Comparison of ENCODE assay signal across 29 cellular contexts in genomic region chr17:59632398-59632797, GRCh38. TPM values are rescaled to one million over a fixed set of nuclear protein-coding genes. Genes with fewer than 3 reads are reported as not detected.
DNase-seq lines count a peak whose midpoint lies in the region; ATAC-seq and TF ChIP-seq lines count a peak whose summit lies in the region.
"Had no signal": no experiment of that assay in that cellular context is flagged by ENCODE, and none has a peak within 500 bp of the region (broad histone marks: within the 10 kb centered on the region; RNA-seq: fewer than 3 reads in every experiment).

No MANE protein-coding gene starts in this region.

- H3K4me3 ChIP-seq in KMS-11 (IDR thresholded peaks at IDR 0.05; ENCODE audit: insufficient read depth, low read depth, low read length): no peak overlapping the region
- no peak overlapping the region for H3K4me3 ChIP-seq in endodermal cell (ENCODE audit: low read length)
- no peak overlapping the region for H3K4me3 ChIP-seq in spleen
- no peak overlapping the region for H3K4me3 ChIP-seq in gastroesophageal sphincter
- no peak overlapping the region for H3K4me3 ChIP-seq in ovary
- H3K4me3 ChIP-seq: A549, right atrium auricular region, testis had no signal

- H2AFZ ChIP-seq in KMS-11 (ENCODE audit: low read depth): no peak overlapping the region

- H3K9me3 ChIP-seq in endodermal cell (ENCODE audit: control insufficient read depth, low read length) (peaks cover 24% of the 10 kb centered on the region), spleen (no peaks in the 10 kb centered on the region), gastroesophageal sphincter (no peaks in the 10 kb centered on the region), ovary (no peaks in the 10 kb centered on the region)
- H3K9me3 ChIP-seq: A549, right atrium auricular region, testis had no signal

- H3K4me1 ChIP-seq in KMS-11 (ENCODE audit: low read depth, poor library complexity, severe bottlenecking) (peaks cover 83% of the 10 kb centered on the region), endodermal cell (ENCODE audit: control insufficient read depth, insufficient read depth, low read length) (no peaks in the 10 kb centered on the region), spleen (peaks cover 45 to 98% (median 88%) of the 10 kb centered on the region in 6 donors), gastroesophageal sphincter (peaks cover 14 to 88% (median 24%) of the 10 kb centered on the region in 3 donors), ovary (ENCODE audit: insufficient read depth) (peaks cover 11% of the 10 kb centered on the region)

- H3K4me3 Mint-ChIP-seq in activated naive CD8-positive, alpha-beta T cell: peak overlapping the region; percentile 8
- no peak overlapping the region for H3K4me3 Mint-ChIP-seq in activated naive CD8-positive, alpha-beta T cell treated with anti-CD3 and anti-CD28 coated beads, Interleukin-2, amount 50 U/mL, for 24 hours
- H3K4me3 Mint-ChIP-seq in endodermal cell: no peak overlapping the region
- H3K4me3 Mint-ChIP-seq: activated CD4-positive, alpha-beta T cell treated with anti-CD3 and anti-CD28 coated beads, Interleukin-2, amount 10 ng/mL, durations not matched to agents 7 days and 5 days; activated naive CD4-positive, alpha-beta T cell treated with anti-CD3 and anti-CD28 coated beads, Interleukin-2, amount 10 ng/mL, durations not matched to agents 7 days and 5 days; H9; nephron progenitor cell had no signal

- TF ChIP-seq CTCF in KMS-11 (conservative IDR thresholded peaks at IDR 0.05; ENCODE audit: low read depth, low read length) (no peak), endodermal cell (conservative IDR thresholded peaks at IDR 0.05) (no peak), spleen (IDR thresholded peaks at IDR 0.05 in 8 of 11, conservative IDR thresholded peaks at IDR 0.05 in 3 of 11) (no peak), gastroesophageal sphincter (IDR thresholded peaks at IDR 0.05) (no peak), ovary (IDR thresholded peaks at IDR 0.05) (no peak)

- peaks cover 75% of the 10 kb centered on the region for H3K4me1 Mint-ChIP-seq in activated naive CD8-positive, alpha-beta T cell (ENCODE audit: low read depth)
- H3K4me1 Mint-ChIP-seq in activated naive CD8-positive, alpha-beta T cell treated with anti-CD3 and anti-CD28 coated beads, Interleukin-2, amount 50 U/mL, for 24 hours: peaks cover 67% of the 10 kb centered on the region
- H3K4me1 Mint-ChIP-seq in endodermal cell: peaks cover 28% of the 10 kb centered on the region
- H3K4me1 Mint-ChIP-seq: nephron progenitor cell had no signal

- peak overlapping the region; percentile 46; the same call in 1 of the 2 replicates for H3K27ac ChIP-seq in KMS-11
- H3K27ac ChIP-seq in endodermal cell (ENCODE audit: low read depth, low read length): no peak overlapping the region
- H3K27ac ChIP-seq in spleen: peak overlapping the region in 7 of 8 donors; percentile 60 to 77 (median 73)
- no peak overlapping the region for H3K27ac ChIP-seq in gastroesophageal sphincter
- no peak overlapping the region for H3K27ac ChIP-seq in ovary
- H3K27ac ChIP-seq: A549, right atrium auricular region, testis, WERI-Rb-1 had no signal

- TF ChIP-seq EP300 in gastroesophageal sphincter (IDR thresholded peaks at IDR 0.05): no peak
- TF ChIP-seq EP300 in ovary (IDR thresholded peaks at IDR 0.05): no peak

- DNase-seq in activated naive CD8-positive, alpha-beta T cell treated with anti-CD3 and anti-CD28 coated beads, Interleukin-2, amount 50 U/mL, for 24 hours: no peak
- DNase-seq in endodermal cell (no peak), spleen (no peak), NCI-H1092 treated with DMSO at 0.1 percent for 48 hours (lab: John Stamatoyannopoulos, UW) (no peak), ovary (no peak)
- DNase-seq: activated CD4-positive, alpha-beta T cell treated with anti-CD3 and anti-CD28 coated beads, Interleukin-2, amount 10 ng/mL, durations not matched to agents 7 days and 5 days; activated naive CD4-positive, alpha-beta T cell treated with anti-CD3 and anti-CD28 coated beads, Interleukin-2, amount 10 ng/mL, durations not matched to agents 7 days and 5 days; amygdala; COR-L47; effector CD4-positive, alpha-beta T cell; erythroblast; GDM1; H9; Karpas-422; left colon; MV-4-11; NCI-H446 treated with DMSO at 0.1 percent for 48 hours; NCI-H82; nephron progenitor cell; posterior cingulate gyrus; stimulated activated CD4-positive, alpha-beta T cell treated with anti-CD3 and anti-CD28 coated beads, Interleukin-2, amount 100 ng/mL, for 24 hours; stimulated activated naive CD8-positive, alpha-beta T cell treated with anti-CD3 and anti-CD28 coated beads, Interleukin-15, Interleukin-2, amounts not matched to agents 100 U/mL and 50 U/mL, for 24 hours; testis; WERI-Rb-1 had no signal

- no peak for ATAC-seq in activated naive CD8-positive, alpha-beta T cell treated with anti-CD3 and anti-CD28 coated beads, Interleukin-2, amount 50 U/mL, for 24 hours
- ATAC-seq in gastroesophageal sphincter: no peak
- ATAC-seq: A549; left colon; stimulated activated naive CD8-positive, alpha-beta T cell treated with anti-CD3 and anti-CD28 coated beads, Interleukin-15, Interleukin-2, amounts not matched to agents 100 U/mL and 50 U/mL, for 24 hours had no signal

- intact Hi-C loops in spleen (cut with DNase I; ENCODE audit: low total_unique reads): no loop called here
- intact Hi-C loops in ovary (cut with DNase I): no loop called here

- H3K36me3 ChIP-seq in KMS-11 (ENCODE audit: insufficient read depth): peaks cover 4% of the 10 kb centered on the region; the same call in 1 of the 2 replicates
- H3K36me3 ChIP-seq in endodermal cell (ENCODE audit: control insufficient read depth, insufficient read depth, low read length): peaks cover 57% of the 10 kb centered on the region
- H3K36me3 ChIP-seq in spleen: peaks cover 0 to 14% (median 0%) of the 10 kb centered on the region in 6 donors
- H3K36me3 ChIP-seq in gastroesophageal sphincter: no peaks in the 10 kb centered on the region
- no peaks in the 10 kb centered on the region for H3K36me3 ChIP-seq in ovary
- H3K36me3 ChIP-seq: right atrium auricular region had no signal

- 97% methylated on average over 5 to 6 of the region's 6 CpGs for WGBS in endodermal cell (ENCODE audit: insufficient coverage in 1 of 2, insufficient read length in 1 of 2), 2 experiments
- 53 to 65% (median 61%) methylated on average over 6 of the region's 6 CpGs for WGBS in spleen, 5 donors
- WGBS in gastroesophageal sphincter (ENCODE audit: low coverage in 1 of 2), 2 donors: 81 to 88% methylated on average over 6 of the region's 6 CpGs
- WGBS in ovary, 3 donors: 71 to 89% (median 75%) methylated on average over 6 of the region's 6 CpGs

- H3K36me3 Mint-ChIP-seq in activated naive CD8-positive, alpha-beta T cell: peaks cover 9% of the 10 kb centered on the region
- H3K36me3 Mint-ChIP-seq in activated naive CD8-positive, alpha-beta T cell treated with anti-CD3 and anti-CD28 coated beads, Interleukin-2, amount 50 U/mL, for 24 hours (ENCODE audit: low read depth): peaks cover 34% of the 10 kb centered on the region
- peaks cover 40% of the 10 kb centered on the region for H3K36me3 Mint-ChIP-seq in endodermal cell (ENCODE audit: low read depth)

- H3K9me3 Mint-ChIP-seq in activated naive CD8-positive, alpha-beta T cell (ENCODE audit: low read depth): no peaks in the 10 kb centered on the region
- H3K9me3 Mint-ChIP-seq in activated naive CD8-positive, alpha-beta T cell treated with anti-CD3 and anti-CD28 coated beads, Interleukin-2, amount 50 U/mL, for 24 hours: no peaks in the 10 kb centered on the region
- H3K9me3 Mint-ChIP-seq in endodermal cell: no peaks in the 10 kb centered on the region
- H3K9me3 Mint-ChIP-seq: activated CD4-positive, alpha-beta T cell treated with anti-CD3 and anti-CD28 coated beads, Interleukin-2, amount 10 ng/mL, durations not matched to agents 7 days and 5 days; activated naive CD4-positive, alpha-beta T cell treated with anti-CD3 and anti-CD28 coated beads, Interleukin-2, amount 10 ng/mL, durations not matched to agents 7 days and 5 days; H9 had no signal

- H3K4me2 ChIP-seq in KMS-11: peak overlapping the region; percentile 72; the same call in 1 of the 2 replicates
- H3K4me2 ChIP-seq: A549 had no signal

- no peaks in the 10 kb centered on the region for H3K27me3 Mint-ChIP-seq in activated naive CD8-positive, alpha-beta T cell
- H3K27me3 Mint-ChIP-seq in activated naive CD8-positive, alpha-beta T cell treated with anti-CD3 and anti-CD28 coated beads, Interleukin-2, amount 50 U/mL, for 24 hours: no peaks in the 10 kb centered on the region
- no peaks in the 10 kb centered on the region for H3K27me3 Mint-ChIP-seq in endodermal cell (ENCODE audit: insufficient read depth)
- H3K27me3 Mint-ChIP-seq: activated CD4-positive, alpha-beta T cell treated with anti-CD3 and anti-CD28 coated beads, Interleukin-2, amount 10 ng/mL, durations not matched to agents 7 days and 5 days; activated naive CD4-positive, alpha-beta T cell treated with anti-CD3 and anti-CD28 coated beads, Interleukin-2, amount 10 ng/mL, durations not matched to agents 7 days and 5 days had no signal

- peak overlapping the region; percentile 58 for H3K27ac Mint-ChIP-seq in activated naive CD8-positive, alpha-beta T cell
- no peak overlapping the region for H3K27ac Mint-ChIP-seq in activated naive CD8-positive, alpha-beta T cell treated with anti-CD3 and anti-CD28 coated beads, Interleukin-2, amount 50 U/mL, for 24 hours
- H3K27ac Mint-ChIP-seq in endodermal cell: peak overlapping the region; percentile 64
- H3K27ac Mint-ChIP-seq: activated naive CD4-positive, alpha-beta T cell treated with anti-CD3 and anti-CD28 coated beads, Interleukin-2, amount 10 ng/mL, durations not matched to agents 7 days and 5 days; nephron progenitor cell had no signal

- no peak overlapping the region for H3K9ac ChIP-seq in KMS-11
- no peak overlapping the region for H3K9ac ChIP-seq in endodermal cell (ENCODE audit: extremely low read depth, low read length, poor library complexity, severe bottlenecking)

- no peak for TF ChIP-seq POLR2A in spleen (IDR thresholded peaks at IDR 0.05)
- TF ChIP-seq POLR2A in gastroesophageal sphincter (IDR thresholded peaks at IDR 0.05): no peak
- TF ChIP-seq POLR2A in ovary (IDR thresholded peaks at IDR 0.05): no peak

- peaks cover 98% of the 10 kb centered on the region for H3K79me2 ChIP-seq in KMS-11 (ENCODE audit: insufficient read depth, low read depth)

- H4K20me1 ChIP-seq in KMS-11 (ENCODE audit: insufficient read depth): peaks cover 59% of the 10 kb centered on the region

- H3K27me3 ChIP-seq in KMS-11 (ENCODE audit: insufficient read depth, low read depth) (no peaks in the 10 kb centered on the region), endodermal cell (ENCODE audit: control insufficient read depth, insufficient read depth, low read length, poor library complexity, severe bottlenecking) (no peaks in the 10 kb centered on the region), spleen (replicated peaks in 1 of 7) (no peaks in the 10 kb centered on the region), gastroesophageal sphincter (no peaks in the 10 kb centered on the region), ovary (no peaks in the 10 kb centered on the region)
- H3K27me3 ChIP-seq: right atrium auricular region, testis had no signal

RNA-seq across cellular contexts. Expression of gene CLTC, which starts 12.7 kb away (rescaled TPM):
- total RNA-seq in endodermal cell: 100 to 1,000 TPM; 342 to 393 TPM
- 181 TPM for polyA plus RNA-seq in endodermal cell (2013, experiment 1 of 2)
- polyA plus RNA-seq in endodermal cell (2013, experiment 2 of 2): 173 TPM
- 100 to 1,000 TPM; 189 to 289 (median 256) TPM for total RNA-seq in spleen
- polyA plus RNA-seq in spleen: 10 to 100 TPM; 47.8 to 73.9 (median 70.1) TPM
- 100 to 1,000 TPM; 290 to 342 (median 317) TPM for total RNA-seq in gastroesophageal sphincter
- 100 to 1,000 TPM; 139 to 219 (median 175) TPM for total RNA-seq in ovary
- polyA plus RNA-seq in ovary: 100 to 1,000 TPM in 1 of 2 donors, 10 to 100 TPM in 1; 71.4 to 124 TPM

Comparison
In these comparisons a context has a peak if more than half of its experiments do, and no peak if none do; other contexts are left out.
1. H3K27ac ChIP-seq: peak in KMS-11 (single experiment) and spleen (7 of 8); none in endodermal cell (single experiment), gastroesophageal sphincter (0 of 4) and ovary (0 of 2).